ENCODE assay signal across 17 cellular contexts in genomic region chr7:155864991-155865690, GRCh38. TPM values are rescaled to one million over a fixed set of nuclear protein-coding genes. Genes with fewer than 3 reads are reported as not detected.
"Had no signal": no experiment of that assay in that cellular context is flagged by ENCODE, and none has a peak within 500 bp of the region (broad histone marks: within the 10 kb centered on the region; RNA-seq: fewer than 3 reads in every experiment).

No MANE protein-coding gene starts in this region.

- H3K4me3 ChIP-seq: gastroesophageal sphincter, heart right ventricle, lung had no signal

- H3K4me1 Mint-ChIP-seq: activated naive CD8-positive, alpha-beta T cell treated with anti-CD3 and anti-CD28 coated beads for 36 hours; central memory CD8-positive, alpha-beta T cell; naive B cell had no signal

- H3K9me3 ChIP-seq: heart right ventricle, neutrophil had no signal

- H3K27ac ChIP-seq: gastroesophageal sphincter, heart right ventricle, neutrophil had no signal

- H3K27ac Mint-ChIP-seq: activated naive CD8-positive, alpha-beta T cell treated with anti-CD3 and anti-CD28 coated beads for 36 hours; activated T-cell treated with anti-CD3 and anti-CD28 coated beads, Interleukin-2, amount 50 U/mL, for 72 hours; brain; naive B cell; progenitor cell of endocrine pancreas had no signal

- H3K36me3 Mint-ChIP-seq: activated naive CD8-positive, alpha-beta T cell treated with anti-CD3 and anti-CD28 coated beads for 36 hours; brain; naive B cell had no signal

- H3K4me3 Mint-ChIP-seq: activated naive CD8-positive, alpha-beta T cell treated with anti-CD3 and anti-CD28 coated beads for 36 hours; activated T-cell treated with anti-CD3 and anti-CD28 coated beads, Interleukin-2, amount 50 U/mL, for 72 hours; brain; central memory CD8-positive, alpha-beta T cell; naive B cell had no signal

- ATAC-seq: activated T-cell treated with anti-CD3 and anti-CD28 coated beads, Interleukin-2, amount 50 U/mL, for 72 hours; gastroesophageal sphincter; heart right ventricle; right cardiac atrium had no signal

- H3K36me3 ChIP-seq: gastroesophageal sphincter, heart right ventricle, neutrophil had no signal

- H3K9me3 Mint-ChIP-seq: activated naive CD8-positive, alpha-beta T cell treated with anti-CD3 and anti-CD28 coated beads for 36 hours; activated T-cell treated with anti-CD3 and anti-CD28 coated beads, Interleukin-2, amount 50 U/mL, for 72 hours; brain; central memory CD8-positive, alpha-beta T cell had no signal

- DNase-seq: activated naive CD8-positive, alpha-beta T cell treated with anti-CD3 and anti-CD28 coated beads for 36 hours; activated T-cell treated with anti-CD3 and anti-CD28 coated beads, Interleukin-2, amount 50 U/mL, for 72 hours; dermis blood vessel endothelial cell; heart right ventricle; left colon; naive B cell; right cardiac atrium; small intestine; stimulated activated CD4-positive, alpha-beta T cell treated with anti-CD3 and anti-CD28 coated beads, Interleukin-4, amount 100 ng/mL, for 4 hours; stimulated activated CD8-positive, alpha-beta memory T cell treated with anti-CD3 and anti-CD28 coated beads, Interleukin-4, amount 100 ng/mL, for 48 hours; stimulated activated naive CD4-positive, alpha-beta T cell treated with Interleukin-2 at 50 U/mL for 16 hours had no signal

RNA-seq across cellular contexts. Expression of gene SHH, which starts 52.9 kb away (rescaled TPM):
- total RNA-seq: activated naive CD8-positive, alpha-beta T cell treated with anti-CD3 and anti-CD28 coated beads for 36 hours; dermis blood vessel endothelial cell; heart right ventricle; right cardiac atrium had no signal
- polyA plus RNA-seq: heart right ventricle, right cardiac atrium had no signal
